In the genomic region with DNA sequence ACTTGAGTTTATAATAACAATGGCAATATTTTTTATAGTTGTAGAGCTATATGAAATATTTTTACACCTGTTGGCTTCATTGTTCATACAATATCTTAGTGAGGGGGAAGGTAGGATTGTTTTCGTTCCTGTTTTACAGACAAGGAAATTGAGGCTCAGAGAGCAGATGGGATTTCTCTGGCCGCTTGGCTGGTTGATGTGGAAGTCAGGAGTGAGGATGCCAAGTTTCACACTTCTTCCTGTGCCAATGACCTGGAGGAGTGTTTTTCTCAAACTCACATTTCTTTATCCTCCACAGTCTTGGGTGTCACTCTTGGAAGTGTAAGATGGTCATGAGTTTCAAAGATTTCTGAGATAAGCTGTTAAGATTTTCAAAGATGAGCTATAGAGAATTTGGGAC, we compare ENCODE assay signal across 1 cellular context.
TF ChIP-seq lines count a peak whose summit lies in the region.

No MANE protein-coding gene starts in this region.

TF ChIP-seq in K562, 482 proteins besides CTCF, POLR2A, EP300 and RAD21:
- TF ChIP-seq, protein P1, sequence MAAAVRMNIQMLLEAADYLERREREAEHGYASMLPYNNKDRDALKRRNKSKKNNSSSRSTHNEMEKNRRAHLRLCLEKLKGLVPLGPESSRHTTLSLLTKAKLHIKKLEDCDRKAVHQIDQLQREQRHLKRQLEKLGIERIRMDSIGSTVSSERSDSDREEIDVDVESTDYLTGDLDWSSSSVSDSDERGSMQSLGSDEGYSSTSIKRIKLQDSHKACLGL (CRISPR knock-in tag; IDR thresholded peaks at IDR 0.05; ENCODE audit: borderline replicate concordance, poor library complexity, severe bottlenecking) = no peak
- TF ChIP-seq MYNN (IDR thresholded peaks at IDR 0.05) (no peak), MYNN (CRISPR knock-in tag; IDR thresholded peaks at IDR 0.05) (no peak), TEAD1 (CRISPR knock-in tag; IDR thresholded peaks at IDR 0.05) (no peak), KDM4B (IDR thresholded peaks at IDR 0.05; ENCODE audit: borderline replicate concordance in 2 of 2, low read depth in 1 of 2) (no peak), FOXP1 (CRISPR knock-in tag; IDR thresholded peaks at IDR 0.05) (no peak), NR4A1 (CRISPR knock-in tag; IDR thresholded peaks at IDR 0.05) (no peak), NR4A1 (tag; IDR thresholded peaks at IDR 0.05) (no peak), SOX6 (IDR thresholded peaks at IDR 0.05) (no peak), ZNF124 (CRISPR knock-in tag; IDR thresholded peaks at IDR 0.05) (no peak), ZBTB1 (CRISPR knock-in tag; IDR thresholded peaks at IDR 0.05; ENCODE audit: borderline replicate concordance, low read depth) (no peak), ZNF76 (CRISPR knock-in tag; IDR thresholded peaks at IDR 0.05; ENCODE audit: borderline replicate concordance) (no peak), HDAC8 (tag; IDR thresholded peaks at IDR 0.05) (no peak), SIX5 (IDR thresholded peaks at IDR 0.05; ENCODE audit: borderline replicate concordance in 1 of 2, insufficient read depth in 1 of 2, low read depth in 1 of 2, low read length in 2 of 2) (no peak)
- TF ChIP-seq, protein P2, sequence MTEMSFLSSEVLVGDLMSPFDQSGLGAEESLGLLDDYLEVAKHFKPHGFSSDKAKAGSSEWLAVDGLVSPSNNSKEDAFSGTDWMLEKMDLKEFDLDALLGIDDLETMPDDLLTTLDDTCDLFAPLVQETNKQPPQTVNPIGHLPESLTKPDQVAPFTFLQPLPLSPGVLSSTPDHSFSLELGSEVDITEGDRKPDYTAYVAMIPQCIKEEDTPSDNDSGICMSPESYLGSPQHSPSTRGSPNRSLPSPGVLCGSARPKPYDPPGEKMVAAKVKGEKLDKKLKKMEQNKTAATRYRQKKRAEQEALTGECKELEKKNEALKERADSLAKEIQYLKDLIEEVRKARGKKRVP (CRISPR knock-in tag; IDR thresholded peaks at IDR 0.05) = no peak
